8 cellular contexts compared by ENCODE assay signal in the genomic region with DNA sequence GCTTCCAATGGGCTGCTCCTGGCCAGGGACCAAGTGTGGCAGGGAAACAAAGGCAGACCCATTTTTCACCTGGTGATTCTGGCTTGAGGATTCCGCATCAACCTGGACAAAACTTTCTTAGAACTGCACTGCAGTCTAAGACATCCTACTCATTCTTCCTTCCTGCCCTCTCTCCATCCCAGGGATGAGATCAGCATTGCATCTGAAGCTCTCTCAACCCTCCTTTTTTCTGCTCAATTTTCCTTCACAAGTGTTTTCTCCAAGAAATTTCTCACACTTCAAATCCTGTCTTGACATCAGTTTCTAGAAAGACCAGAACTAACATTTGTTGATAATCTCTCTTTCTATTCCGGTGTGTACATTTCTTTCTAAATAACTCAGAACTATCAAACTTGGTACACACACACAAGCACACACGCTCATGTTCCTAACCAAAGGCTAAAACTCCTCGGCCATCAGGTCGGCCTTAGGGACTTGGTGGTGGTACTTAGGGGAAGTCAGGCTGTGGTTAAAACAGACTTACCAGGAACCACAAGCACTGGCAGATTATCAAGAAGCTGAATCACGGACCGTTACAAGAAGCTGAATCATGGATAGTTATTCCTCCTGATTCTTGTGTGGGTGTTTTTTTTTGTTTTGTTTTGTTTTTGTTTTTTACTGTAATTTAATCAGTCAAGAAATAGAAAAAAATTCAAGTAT. TPM values are rescaled to one million over a fixed set of nuclear protein-coding genes. Genes with fewer than 3 reads are reported as not detected.
DNase-seq lines count a peak whose midpoint lies in the region; ATAC-seq, FAIRE-seq and TF ChIP-seq lines count a peak whose summit lies in the region.

No MANE protein-coding gene starts in this region.

- peak; percentile 44 to 46 for DNase-seq in activated T-cell treated with anti-CD3 and anti-CD28 coated beads, Interleukin-2, amount 50 U/mL, for 72 hours
- no peak for DNase-seq in activated T-cell treated with anti-CD3 and anti-CD28 coated beads, Interleukin-2, amount 50 U/mL, for 1 hour
- DNase-seq in RCC 7860 (ENCODE audit: low spot score) (peak; percentile 78), fibroblast of gingiva (ENCODE audit: low read depth) (peak; percentile 93), thyroid gland (peak; percentile 21 to 36), psoas muscle (no peak)
- no peak for DNase-seq in stimulated activated CD4-positive, alpha-beta T cell treated with anti-CD3 and anti-CD28 coated beads, Interleukin-1b, Interleukin-23, amount 100 ng/mL, for 48 hours
- DNase-seq in activated naive CD4-positive, alpha-beta T cell treated with anti-CD3 and anti-CD28 coated beads, Interleukin-2, amount 50 U/mL, for 16 hours: no peak

- peak overlapping the region; percentile 25 for H3K27ac Mint-ChIP-seq in activated T-cell treated with anti-CD3 and anti-CD28 coated beads, Interleukin-2, amount 50 U/mL, for 72 hours

- no peaks in the 10 kb centered on the region for H3K27me3 ChIP-seq in thyroid gland
- H3K27me3 ChIP-seq in psoas muscle (ENCODE audit: insufficient read depth in 3 of 3, low read length in 2 of 3): no peaks in the 10 kb centered on the region

- intact Hi-C loops in thyroid gland (cut with DNase I) (no loop called here), psoas muscle (cut with DNase I) (no loop called here)

- H3K4me3 ChIP-seq in thyroid gland (replicated peaks in 1 of 3) (no peak overlapping the region), psoas muscle (no peak overlapping the region)

- H3K36me3 ChIP-seq in thyroid gland (no peaks in the 10 kb centered on the region), psoas muscle (ENCODE audit: insufficient read depth in 1 of 2, low read depth in 1 of 2) (no peaks in the 10 kb centered on the region)

- H3K27ac ChIP-seq in thyroid gland (no peak overlapping the region), psoas muscle (no peak overlapping the region)

- ATAC-seq in activated T-cell treated with anti-CD3 and anti-CD28 coated beads, Interleukin-2, amount 50 U/mL, for 72 hours (replicated peaks in 1 of 2): peak; percentile 57 to 65
- no peak for ATAC-seq in psoas muscle

- peak; percentile 96 for FAIRE-seq in RCC 7860 (lab: Jason Lieb, UNC)

- H3K36me3 Mint-ChIP-seq in activated T-cell treated with anti-CD3 and anti-CD28 coated beads, Interleukin-2, amount 50 U/mL, for 72 hours (ENCODE audit: insufficient read depth in 2 of 2): peaks cover 0 to 1% of the 10 kb centered on the region in 2 donors

- TF ChIP-seq CTCF in thyroid gland (IDR thresholded peaks at IDR 0.05) (no peak), psoas muscle (IDR thresholded peaks at IDR 0.05) (no peak)

- peaks cover 53% of the 10 kb centered on the region for H3K27me3 Mint-ChIP-seq in activated T-cell treated with anti-CD3 and anti-CD28 coated beads, Interleukin-2, amount 50 U/mL, for 72 hours (ENCODE audit: low read depth)

- H3K9me3 Mint-ChIP-seq in activated T-cell treated with anti-CD3 and anti-CD28 coated beads, Interleukin-2, amount 50 U/mL, for 72 hours: no peaks in the 10 kb centered on the region

- H3K4me3 Mint-ChIP-seq in activated T-cell treated with anti-CD3 and anti-CD28 coated beads, Interleukin-2, amount 50 U/mL, for 72 hours: peak overlapping the region; percentile 1 to 10

- H3K4me1 ChIP-seq in thyroid gland (peaks cover 10 to 11% of the 10 kb centered on the region in 2 donors), psoas muscle (no peaks in the 10 kb centered on the region)

- no peak for TF ChIP-seq POLR2A in thyroid gland (IDR thresholded peaks at IDR 0.05)

- peaks cover 35% of the 10 kb centered on the region for H3K4me1 Mint-ChIP-seq in activated T-cell treated with anti-CD3 and anti-CD28 coated beads, Interleukin-2, amount 50 U/mL, for 72 hours (ENCODE audit: low read depth)

- 56 to 61% methylated on average over 7 of the region's 7 CpGs for WGBS in thyroid gland, 2 donors
- WGBS in psoas muscle, 3 donors: 59 to 70% (median 67%) methylated on average over 7 of the region's 7 CpGs

- no peaks in the 10 kb centered on the region for H3K9me3 ChIP-seq in thyroid gland
- H3K9me3 ChIP-seq in psoas muscle: no peaks in the 10 kb centered on the region

RNA-seq across cellular contexts. Expression of gene CXADR, which starts 21.0 kb away (rescaled TPM):
- under 1 TPM; 0.23 to 0.48 TPM for total RNA-seq in activated T-cell treated with anti-CD3 and anti-CD28 coated beads, Interleukin-2, amount 50 U/mL, for 72 hours
- total RNA-seq in thyroid gland (10 to 100 TPM; 39.9 to 75.4 (median 62.9) TPM), psoas muscle (under 1 TPM; 0.02 to 0.62 (median 0.12) TPM)
- under 1 TPM; 0.01 to 0.06 (median 0.04) TPM for polyA plus RNA-seq in psoas muscle

Comparison
In these comparisons a context has a peak if more than half of its experiments do, and no peak if none do; other contexts are left out.
1. DNase-seq: peak in activated T-cell treated with anti-CD3 and anti-CD28 coated beads, Interleukin-2, amount 50 U/mL, for 72 hours (2 of 2), RCC 7860 (single experiment), fibroblast of gingiva (single experiment) and thyroid gland (2 of 2); none in activated T-cell treated with anti-CD3 and anti-CD28 coated beads, Interleukin-2, amount 50 U/mL, for 1 hour (single experiment), psoas muscle (0 of 2), stimulated activated CD4-positive, alpha-beta T cell treated with anti-CD3 and anti-CD28 coated beads, Interleukin-1b, Interleukin-23, amount 100 ng/mL, for 48 hours (single experiment) and activated naive CD4-positive, alpha-beta T cell treated with anti-CD3 and anti-CD28 coated beads, Interleukin-2, amount 50 U/mL, for 16 hours (single experiment).
2. ATAC-seq: peak in activated T-cell treated with anti-CD3 and anti-CD28 coated beads, Interleukin-2, amount 50 U/mL, for 72 hours (2 of 2); none in psoas muscle (0 of 4).
3. RNA of gene CXADR, which starts 21.0 kb away (total RNA-seq): 39.9 to 75.4 TPM in thyroid gland; 0.23 to 0.48 TPM in activated T-cell treated with anti-CD3 and anti-CD28 coated beads, Interleukin-2, amount 50 U/mL, for 72 hours and 0.02 to 0.62 TPM in psoas muscle; every median in the first group is over 10 times any median in the second.